ENCODE assay signal across 22 cellular contexts in the genomic region with DNA sequence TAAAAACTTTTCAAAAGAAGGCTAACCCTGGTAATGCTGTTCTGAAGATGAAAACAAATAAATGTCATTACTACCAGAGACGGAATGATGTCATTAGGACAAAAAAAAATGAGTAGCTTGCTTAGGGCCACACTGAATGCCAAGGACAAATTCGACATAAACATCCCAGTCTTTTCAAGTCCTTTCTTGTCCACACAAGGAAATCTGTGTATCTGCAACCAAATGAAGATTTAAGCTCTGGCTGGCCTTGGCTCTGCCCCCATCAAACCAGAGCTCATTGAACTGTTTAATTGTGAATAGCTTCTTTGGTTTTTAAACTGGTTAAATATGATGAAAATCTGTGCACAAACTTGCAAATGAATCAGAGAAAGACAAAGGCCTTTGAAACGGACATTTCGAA.
DNase-seq lines count a peak whose midpoint lies in the region; FAIRE-seq and TF ChIP-seq lines count a peak whose summit lies in the region.
"Had no signal": no experiment of that assay in that cellular context is flagged by ENCODE, and none has a peak within 500 bp of the region (broad histone marks: within the 10 kb centered on the region; RNA-seq: fewer than 3 reads in every experiment).

No MANE protein-coding gene starts in this region.

- no peak overlapping the region for H3K4ac ChIP-seq in neuronal stem cell (ENCODE audit: low read length)

- no peaks in the 10 kb centered on the region; a peak in 1 of 22 replicates for H3K27me3 ChIP-seq in BLaER1 treated with 17β-estradiol and CSF1 and Interleukin-3, amounts not matched to agents 10 nM and 100 nM
- H3K27me3 ChIP-seq in bronchial epithelial cell (ENCODE audit: control insufficient read depth, insufficient read depth, low read length) (no peaks in the 10 kb centered on the region), tibial nerve (no peaks in the 10 kb centered on the region), neuronal stem cell (ENCODE audit: control insufficient read depth in 3 of 3, insufficient read depth in 3 of 3, low read depth in 1 of 3, low read length in 3 of 3) (no peaks in the 10 kb centered on the region)

- peak overlapping the region in 6 of 11 experiments; percentile 12 to 68 (median 55); a peak in 11 of 22 replicates for H3K4me2 ChIP-seq in BLaER1 treated with 17β-estradiol and CSF1 and Interleukin-3, amounts not matched to agents 10 nM and 100 nM
- no peak overlapping the region for H3K4me2 ChIP-seq in neuronal stem cell (ENCODE audit: insufficient read depth, low read length, poor library complexity, severe bottlenecking)
- H3K4me2 ChIP-seq: SK-N-SH had no signal

- TF ChIP-seq EP300 in tibial nerve (IDR thresholded peaks at IDR 0.05), result peak in 1 of 2 donors; percentile 67

- H3K9me3 Mint-ChIP-seq in mesothelial cell of epicardium, result peaks cover 33% of the 10 kb centered on the region

- TF ChIP-seq CTCF in bronchial epithelial cell (IDR thresholded peaks at IDR 0.05; ENCODE audit: insufficient read depth, low read length, severe bottlenecking) (no peak), mesothelial cell of epicardium (IDR thresholded peaks at IDR 0.05; ENCODE audit: unreplicated experiment) (no peak), tibial nerve (IDR thresholded peaks at IDR 0.05) (no peak)

- H3K14ac ChIP-seq in neuronal stem cell (ENCODE audit: low read length), result no peak overlapping the region

- H3K36me3 ChIP-seq in BLaER1 treated with 17β-estradiol and CSF1 and Interleukin-3, amounts not matched to agents 10 nM and 100 nM, result no peaks in the 10 kb centered on the region
- H3K36me3 ChIP-seq in bronchial epithelial cell (ENCODE audit: control insufficient read depth, insufficient read depth, low read length) (no peaks in the 10 kb centered on the region), tibial nerve (no peaks in the 10 kb centered on the region), neuronal stem cell (replicated peaks in 1 of 2; ENCODE audit: control insufficient read depth in 2 of 2, insufficient read depth in 2 of 2, low read length in 2 of 2) (no peaks in the 10 kb centered on the region)

- TF ChIP-seq POLR2A in tibial nerve (IDR thresholded peaks at IDR 0.05), result no peak

- H3K4me3 Mint-ChIP-seq in mesothelial cell of epicardium, result no peak overlapping the region

- peaks cover 15% of the 10 kb centered on the region for H3K36me3 Mint-ChIP-seq in mesothelial cell of epicardium

- no peak overlapping the region for H2AK5ac ChIP-seq in neuronal stem cell (ENCODE audit: low read depth, low read length)

- 44 to 51% methylated on average over 4 of the region's 4 CpGs for whole genome bisulfite sequencing in tibial nerve, 2 donors
- WGBS in neuronal stem cell (ENCODE audit: extremely low coverage in 2 of 2, insufficient read length in 2 of 2, insufficient replicate concordance in 1 of 2), 2 donors, result no CpG with 5 or more reads among the region's 4 CpGs

- no peak overlapping the region for H3K9ac ChIP-seq in BLaER1 treated with 17β-estradiol and CSF1 and Interleukin-3, amounts not matched to agents 10 nM and 100 nM
- H3K9ac ChIP-seq in neuronal stem cell (ENCODE audit: low read depth, low read length, poor library complexity), result no peak overlapping the region
- H3K9ac ChIP-seq: SK-N-SH had no signal

- H3K4me3 ChIP-seq in BLaER1 treated with 17β-estradiol and CSF1 and Interleukin-3, amounts not matched to agents 10 nM and 100 nM, result no peak overlapping the region
- H3K4me3 ChIP-seq in bronchial epithelial cell (ENCODE audit: low read depth, low read length) (no peak overlapping the region), tibial nerve (no peak overlapping the region), neuronal stem cell (ENCODE audit: low read length in 2 of 2) (no peak overlapping the region)
- H3K4me3 ChIP-seq: K562 had no signal

- no peak overlapping the region for H3K23ac ChIP-seq in neuronal stem cell (ENCODE audit: low read depth, low read length, poor library complexity)

- peak; percentile 23 for DNase-seq in bronchial epithelial cell (ENCODE audit: low read depth)
- DNase-seq in mesothelial cell of epicardium (ENCODE audit: low spot score in 2 of 2, unreplicated experiment in 2 of 2), result no peak
- no peak for DNase-seq in tibial nerve (ENCODE audit: low spot score in 2 of 2)
- no peak for DNase-seq in RPMI8226
- no peak for DNase-seq in neuronal stem cell (ENCODE audit: low spot score)
- DNase-seq in urothelium cell line (ENCODE audit: low spot score), result no peak
- DNase-seq: EL; GF-D8; HCEC 1CT; MM.1S; NCI-H1092 treated with DMSO at 0.1 percent for 48 hours; NCI-H146; NCI-H2029 treated with DMSO at 0.1 percent for 48 hours; NCI-H226; NCI-H510A treated with DMSO at 0.1 percent for 48 hours; NCI-H748 treated with DMSO at 0.1 percent for 48 hours; NK-92 treated with Interleukin-12 subunit alpha and Interleukin-12 subunit beta, amount 100 ng/mL, for 24 hours; SIG-M5; SK-N-SH had no signal

- H3K27me3 Mint-ChIP-seq in mesothelial cell of epicardium (ENCODE audit: low read depth), result no peaks in the 10 kb centered on the region

- peaks cover 24 to 54% (median 31%) of the 10 kb centered on the region in 11 experiments for H3K9me3 ChIP-seq in BLaER1 treated with 17β-estradiol and CSF1 and Interleukin-3, amounts not matched to agents 10 nM and 100 nM (replicated peaks in 1 of 11)
- H3K9me3 ChIP-seq in tibial nerve, result peaks cover 0 to 4% (median 0%) of the 10 kb centered on the region in 4 donors
- peaks cover 0 to 2% of the 10 kb centered on the region in 2 donors for H3K9me3 ChIP-seq in neuronal stem cell (replicated peaks in 1 of 2; ENCODE audit: control insufficient read depth in 2 of 2, insufficient read depth in 1 of 2, low read depth in 1 of 2, low read length in 2 of 2)
- H3K9me3 ChIP-seq: SK-N-SH had no signal

- no peak overlapping the region for H4K8ac ChIP-seq in neuronal stem cell (ENCODE audit: low read depth, low read length)

- H2AFZ ChIP-seq in neuronal stem cell (ENCODE audit: low read length), result no peak overlapping the region

- H2BK120ac ChIP-seq in neuronal stem cell (ENCODE audit: low read depth, low read length), result no peak overlapping the region

- no peak overlapping the region for H3K18ac ChIP-seq in neuronal stem cell (ENCODE audit: low read length)

- H3K27ac Mint-ChIP-seq in mesothelial cell of epicardium, result peak overlapping the region; percentile 37

- H3K4me1 Mint-ChIP-seq in mesothelial cell of epicardium, result peaks cover 14% of the 10 kb centered on the region

- H3K27ac ChIP-seq in BLaER1 treated with 17β-estradiol and CSF1 and Interleukin-3, amounts not matched to agents 10 nM and 100 nM, result no peak overlapping the region
- H3K27ac ChIP-seq in tibial nerve (peak overlapping the region; percentile 24 to 85 (median 69)), neuronal stem cell (replicated peaks; ENCODE audit: low read length) (no peak overlapping the region)

- no peaks in the 10 kb centered on the region for H3K79me1 ChIP-seq in neuronal stem cell (ENCODE audit: low read depth, low read length)

- H2BK5ac ChIP-seq in neuronal stem cell (ENCODE audit: low read length), result no peak overlapping the region

- H4K91ac ChIP-seq in neuronal stem cell (ENCODE audit: low read depth, low read length, poor library complexity), result no peak overlapping the region

- FAIRE-seq in bronchial epithelial cell (lab: Jason Lieb, UNC) (no peak), urothelium cell line (lab: Jason Lieb, UNC) (no peak)
- FAIRE-seq: A204.1, K562 had no signal

- no peak overlapping the region for H2BK15ac ChIP-seq in neuronal stem cell (ENCODE audit: low read length)

- H4K20me1 ChIP-seq in BLaER1 treated with 17β-estradiol and CSF1 and Interleukin-3, amounts not matched to agents 10 nM and 100 nM, result no peaks in the 10 kb centered on the region

- no peak overlapping the region for H2BK12ac ChIP-seq in neuronal stem cell (ENCODE audit: low read length)

- H3K4me1 ChIP-seq in BLaER1 treated with 17β-estradiol and CSF1 and Interleukin-3, amounts not matched to agents 10 nM and 100 nM, result peaks cover 0 to 18% (median 9%) of the 10 kb centered on the region in 10 experiments; a peak in 13 of 20 replicates
- H3K4me1 ChIP-seq in tibial nerve (no peaks in the 10 kb centered on the region), neuronal stem cell (ENCODE audit: control insufficient read depth in 2 of 2, insufficient read depth in 1 of 2, low read depth in 1 of 2, low read length in 2 of 2) (no peaks in the 10 kb centered on the region)

Comparison
In these comparisons a context has a peak if more than half of its experiments do, and no peak if none do; other contexts are left out.
1. H3K27ac ChIP-seq: peak in tibial nerve (4 of 4); none in BLaER1 treated with 17β-estradiol and CSF1 and Interleukin-3, amounts not matched to agents 10 nM and 100 nM (0 of 11) and neuronal stem cell (single experiment).